ENCODE assay signal across 8 cellular contexts in genomic region chr7:146116452-146117219, GRCh38. TPM values are rescaled to one million over a fixed set of nuclear protein-coding genes. Genes with fewer than 3 reads are reported as not detected.
DNase-seq lines count a peak whose midpoint lies in the region; ATAC-seq and TF ChIP-seq lines count a peak whose summit lies in the region.

Gene CNTNAP2, plus strand, starts transcription at chr7:146116801. Its CDS starts 76 bp downstream, at chr7:146116877.

- ATAC-seq in IMR-90 (ENCODE audit: low read depth) (no peak), HG02610 (IDR thresholded peaks at IDR 0.05; ENCODE audit: unreplicated experiment) (no peak), GM21576 (IDR thresholded peaks at IDR 0.05; ENCODE audit: unreplicated experiment) (no peak)

- H3K27me3 Mint-ChIP-seq in neural crest cell (ENCODE audit: low read depth), result peaks cover 78% of the 10 kb centered on the region

- H3K4me1 Mint-ChIP-seq in neural crest cell, result peaks cover 15% of the 10 kb centered on the region

- H3K14ac ChIP-seq in IMR-90 (replicated peaks; ENCODE audit: low read depth, low read length), result no peak within 1 kb of the TSS

- H3K27ac Mint-ChIP-seq in neural crest cell (ENCODE audit: unreplicated experiment), result no peak within 1 kb of the TSS

- H2BK120ac ChIP-seq in IMR-90 (ENCODE audit: low read depth, low read length), result no peak within 1 kb of the TSS

- BruUV-seq in IMR-90 (replicated peaks; lab: Mats Ljungman, UMichigan), result no TSS peak

- TF ChIP-seq CTCF in IMR-90 (conservative IDR thresholded peaks at IDR 0.05; ENCODE audit: low read depth, low read length), result no peak
- no peak for TF ChIP-seq CTCF in fibroblast of lung (conservative IDR thresholded peaks at IDR 0.05 in 1 of 2, IDR thresholded peaks at IDR 0.05 in 1 of 2; ENCODE audit: low read depth in 1 of 2, low read length in 2 of 2)
- no peak for TF ChIP-seq CTCF in neural crest cell (conservative IDR thresholded peaks at IDR 0.05)

- peak within 1 kb of the TSS; percentile 31 for H3K4me3 ChIP-seq in IMR-90 (ENCODE audit: insufficient read depth, low read depth, low read length)
- H3K4me3 ChIP-seq in fibroblast of lung (replicated peaks in 1 of 4; ENCODE audit: control extremely low read depth in 1 of 4, insufficient read depth in 1 of 4, low read depth in 3 of 4, low read length in 4 of 4), result peak within 1 kb of the TSS in 2 of 4 experiments; percentile 30 to 67

- H3K27me3 ChIP-seq in IMR-90 (ENCODE audit: control insufficient read depth, insufficient read depth, low read length), result no peaks in the 10 kb centered on the region
- H3K27me3 ChIP-seq in fibroblast of lung (ENCODE audit: control insufficient read depth, insufficient read depth, low read length), result no peaks in the 10 kb centered on the region

- H2AFZ ChIP-seq in IMR-90 (replicated peaks; ENCODE audit: low read length, poor library complexity) (no peak within 1 kb of the TSS), fibroblast of lung (ENCODE audit: low read length) (no peak within 1 kb of the TSS)

- no peak within 1 kb of the TSS for H3K18ac ChIP-seq in IMR-90 (ENCODE audit: low read depth, low read length)

- no peaks in the 10 kb centered on the region for H3K9me1 ChIP-seq in IMR-90 (ENCODE audit: insufficient read depth, low read length)

- no peak within 1 kb of the TSS for H3K4ac ChIP-seq in IMR-90 (ENCODE audit: low read depth, low read length)

- H3K27ac ChIP-seq in IMR-90 (ENCODE audit: insufficient read depth, low read length) (no peak within 1 kb of the TSS), fibroblast of lung (ENCODE audit: insufficient read depth, low read length) (no peak within 1 kb of the TSS)

- H3K79me1 ChIP-seq in IMR-90 (ENCODE audit: low read depth in 1 of 2, low read length in 2 of 2), result no peaks in the 10 kb centered on the region

- no peak within 1 kb of the TSS for H2BK20ac ChIP-seq in IMR-90 (ENCODE audit: low read depth, low read length)

- H2BK15ac ChIP-seq in IMR-90 (ENCODE audit: low read depth, low read length), result no peak within 1 kb of the TSS

- CTCF ChIA-PET in IMR-90 (lab: Yijun Ruan, JAX), result interaction anchor here (0.6 to 0.7 kb wide), 2 partner anchors 12 to 753 kb away, joined by 3 to 8 read pairs; no protein-coding TSS in a partner anchor

- H3K79me2 ChIP-seq in fibroblast of lung (ENCODE audit: control insufficient read depth, insufficient read depth, low read length), result no peaks in the 10 kb centered on the region

- no peak within 1 kb of the TSS for H2AK5ac ChIP-seq in IMR-90 (ENCODE audit: low read depth, low read length)

- no peak within 1 kb of the TSS for H4K8ac ChIP-seq in IMR-90 (ENCODE audit: low read depth in 2 of 2, low read length in 2 of 2)

- no peak within 1 kb of the TSS for H3K56ac ChIP-seq in IMR-90 (ENCODE audit: extremely low read depth, insufficient read depth, low read length)

- no peaks in the 10 kb centered on the region for H3K4me1 ChIP-seq in IMR-90 (ENCODE audit: control insufficient read depth, insufficient read depth, low read length)
- no peaks in the 10 kb centered on the region for H3K4me1 ChIP-seq in fibroblast of lung (ENCODE audit: control insufficient read depth, extremely low read depth, insufficient read depth, low read length)

- dilution Hi-C loops in IMR-90 (cut with HindIII; ENCODE audit: low sequenced_read_pairs, unreplicated experiment), result no loop called here

- H2AK9ac ChIP-seq in IMR-90 (replicated peaks; ENCODE audit: low read depth, low read length, poor library complexity), result no peak within 1 kb of the TSS

- intact Hi-C loops in IMR-90 (cut with micrococcal nuclease), result no loop called here

- H3K9me3 ChIP-seq in IMR-90 (ENCODE audit: control insufficient read depth, insufficient read depth, low read length) (peaks cover 5% of the 10 kb centered on the region; the same call in 1 of the 2 replicates), fibroblast of lung (ENCODE audit: control insufficient read depth, insufficient read depth, low read depth, low read length) (no peaks in the 10 kb centered on the region)

- DNase-seq in COLO668 (lab: John Stamatoyannopoulos, UW; ENCODE audit: unreplicated experiment) (peak; percentile 78), IMR-90 (no peak), T1000 (lab: John Stamatoyannopoulos, UW) (peak; percentile 52), fibroblast of lung (ENCODE audit: low read depth in 2 of 2) (peak; percentile 35 to 65), neural crest cell (ENCODE audit: low read depth, low spot score) (peak; percentile 39), SW480 (ENCODE audit: low spot score) (no peak)

- in situ Hi-C loops in IMR-90 (cut with MboI; ENCODE audit: low sequenced_read_pairs), result no loop called here

- H4K91ac ChIP-seq in IMR-90 (ENCODE audit: insufficient read depth, low read depth, low read length), result no peak within 1 kb of the TSS

- TF ChIP-seq POLR2A in IMR-90 (IDR thresholded peaks at IDR 0.05; ENCODE audit: low read depth, low read length), result no peak

- H3K4me2 ChIP-seq in IMR-90 (ENCODE audit: low read depth, low read length) (peak within 1 kb of the TSS; percentile 22; the same call in 1 of the 2 replicates), fibroblast of lung (ENCODE audit: extremely low read depth, insufficient read depth, low read length) (no peak within 1 kb of the TSS)

- no peaks in the 10 kb centered on the region for H3K36me3 Mint-ChIP-seq in neural crest cell (ENCODE audit: low read depth)

- no peak for TF ChIP-seq RAD21 in IMR-90 (IDR thresholded peaks at IDR 0.05; ENCODE audit: low read length)

- no peak within 1 kb of the TSS for H3K23ac ChIP-seq in IMR-90 (ENCODE audit: low read depth, low read length)

- H3K36me3 ChIP-seq in IMR-90 (ENCODE audit: control insufficient read depth, insufficient read depth, low read length) (no peaks in the 10 kb centered on the region), fibroblast of lung (ENCODE audit: control insufficient read depth, insufficient read depth, low read length) (no peaks in the 10 kb centered on the region)

- peak within 1 kb of the TSS; percentile 94 for H3K4me3 Mint-ChIP-seq in neural crest cell

- no peak within 1 kb of the TSS for H4K5ac ChIP-seq in IMR-90 (ENCODE audit: low read depth, low read length)

- H2BK5ac ChIP-seq in IMR-90 (ENCODE audit: low read depth, low read length, poor library complexity, severe bottlenecking), result no peak within 1 kb of the TSS

- no peaks in the 10 kb centered on the region for H3K9me3 Mint-ChIP-seq in neural crest cell

- POLR2A ChIA-PET in IMR-90 (lab: Charles Lee; ENCODE audit: unreplicated experiment), result no interaction called here

- H4K20me1 ChIP-seq in IMR-90 (ENCODE audit: insufficient read depth, low read length), result no peaks in the 10 kb centered on the region
- H4K20me1 ChIP-seq in fibroblast of lung (ENCODE audit: control insufficient read depth, extremely low read depth, insufficient read depth, low read length), result no peaks in the 10 kb centered on the region

- 1% methylated on average over 21 of the region's 45 CpGs; no CpG with 5 or more reads in 1 of the 2 experiments for WGBS in IMR-90 (ENCODE audit: extremely low coverage in 2 of 2, insufficient read length in 1 of 2), 2 experiments

- H3K9ac ChIP-seq in IMR-90 (ENCODE audit: low read depth, low read length) (no peak within 1 kb of the TSS), fibroblast of lung (ENCODE audit: insufficient read depth, low read length) (no peak within 1 kb of the TSS)

TF ChIP-seq in IMR-90, 13 proteins besides CTCF, POLR2A, EP300 and RAD21:
- TF ChIP-seq RCOR1 (IDR thresholded peaks at IDR 0.05; ENCODE audit: insufficient replicate concordance, low read length), result no peak
- no peak for TF ChIP-seq FOS (IDR thresholded peaks at IDR 0.05; ENCODE audit: low read depth, low read length)
- TF ChIP-seq SMC3 (IDR thresholded peaks at IDR 0.05; ENCODE audit: low read depth, low read length), result no peak
- no peak for TF ChIP-seq CEBPB (IDR thresholded peaks at IDR 0.05; ENCODE audit: low read depth, low read length)
- no peak for TF ChIP-seq BHLHE40 (IDR thresholded peaks at IDR 0.05; ENCODE audit: low read depth, low read length)
- no peak for TF ChIP-seq MXI1 (IDR thresholded peaks at IDR 0.05; ENCODE audit: borderline replicate concordance, low read depth, low read length)
- TF ChIP-seq CHD1 (IDR thresholded peaks at IDR 0.05; ENCODE audit: low read depth, low read length), result no peak
- TF ChIP-seq, protein P1, sequence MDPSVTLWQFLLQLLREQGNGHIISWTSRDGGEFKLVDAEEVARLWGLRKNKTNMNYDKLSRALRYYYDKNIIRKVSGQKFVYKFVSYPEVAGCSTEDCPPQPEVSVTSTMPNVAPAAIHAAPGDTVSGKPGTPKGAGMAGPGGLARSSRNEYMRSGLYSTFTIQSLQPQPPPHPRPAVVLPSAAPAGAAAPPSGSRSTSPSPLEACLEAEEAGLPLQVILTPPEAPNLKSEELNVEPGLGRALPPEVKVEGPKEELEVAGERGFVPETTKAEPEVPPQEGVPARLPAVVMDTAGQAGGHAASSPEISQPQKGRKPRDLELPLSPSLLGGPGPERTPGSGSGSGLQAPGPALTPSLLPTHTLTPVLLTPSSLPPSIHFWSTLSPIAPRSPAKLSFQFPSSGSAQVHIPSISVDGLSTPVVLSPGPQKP (IDR thresholded peaks at IDR 0.05; ENCODE audit: borderline replicate concordance, low read depth, low read length), result no peak
- TF ChIP-seq RFX5 (IDR thresholded peaks at IDR 0.05; ENCODE audit: low read depth, low read length), result no peak
- no peak for TF ChIP-seq MAZ (IDR thresholded peaks at IDR 0.05; ENCODE audit: borderline replicate concordance, low read depth, low read length)
- TF ChIP-seq, protein P2, sequence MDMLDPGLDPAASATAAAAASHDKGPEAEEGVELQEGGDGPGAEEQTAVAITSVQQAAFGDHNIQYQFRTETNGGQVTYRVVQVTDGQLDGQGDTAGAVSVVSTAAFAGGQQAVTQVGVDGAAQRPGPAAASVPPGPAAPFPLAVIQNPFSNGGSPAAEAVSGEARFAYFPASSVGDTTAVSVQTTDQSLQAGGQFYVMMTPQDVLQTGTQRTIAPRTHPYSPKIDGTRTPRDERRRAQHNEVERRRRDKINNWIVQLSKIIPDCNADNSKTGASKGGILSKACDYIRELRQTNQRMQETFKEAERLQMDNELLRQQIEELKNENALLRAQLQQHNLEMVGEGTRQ (IDR thresholded peaks at IDR 0.05; ENCODE audit: low read depth, low read length), result no peak
- TF ChIP-seq NFE2L2 (IDR thresholded peaks at IDR 0.05; ENCODE audit: low read depth, low read length), result no peak
TF ChIP-seq in IMR-90: peak in this region for 0.

RNA-seq across cellular contexts. Expression of gene CNTNAP2, which starts in this region (rescaled TPM):
- total RNA-seq in IMR-90 (2012; rRNA removed) (not detected in 2 replicates), fibroblast of lung (not detected in 2 replicates), neural crest cell (9.3 and 12.9 TPM in 2 replicates)
- polyA plus RNA-seq in IMR-90 (2012; rRNA removed) (not detected in 2 replicates), fibroblast of lung (not detected in 2 replicates)
- polyA plus RNA-seq in IMR-90 (2012; cell fraction: cytosol; rRNA removed), result not detected in 2 replicates
- polyA plus RNA-seq in IMR-90 (2012; cell fraction: nucleus; rRNA removed; ENCODE audit: low replicate concordance), result not detected in 2 replicates
- polyA plus RNA-seq in fibroblast of lung (2012), result not detected in 2 replicates
- not detected in 2 replicates for polyA minus RNA-seq in fibroblast of lung (ENCODE audit: low replicate concordance)

Comparison
In these comparisons a context has a peak if more than half of its experiments do, and no peak if none do; other contexts are left out.
1. RNA of gene CNTNAP2 (total RNA-seq): 9.3 to 12.9 TPM in neural crest cell; not detected in IMR-90 and not detected in fibroblast of lung; every median in the first group is over 10 times any median in the second.
2. Peak in DNase-seq in fibroblast of lung; RNA of the gene not detected or under 1 TPM.
3. DNase-seq: peak in COLO668 (single experiment), T1000 (single experiment) and neural crest cell (single experiment); none in IMR-90 (single experiment) and SW480 (single experiment).